In the genomic region with DNA sequence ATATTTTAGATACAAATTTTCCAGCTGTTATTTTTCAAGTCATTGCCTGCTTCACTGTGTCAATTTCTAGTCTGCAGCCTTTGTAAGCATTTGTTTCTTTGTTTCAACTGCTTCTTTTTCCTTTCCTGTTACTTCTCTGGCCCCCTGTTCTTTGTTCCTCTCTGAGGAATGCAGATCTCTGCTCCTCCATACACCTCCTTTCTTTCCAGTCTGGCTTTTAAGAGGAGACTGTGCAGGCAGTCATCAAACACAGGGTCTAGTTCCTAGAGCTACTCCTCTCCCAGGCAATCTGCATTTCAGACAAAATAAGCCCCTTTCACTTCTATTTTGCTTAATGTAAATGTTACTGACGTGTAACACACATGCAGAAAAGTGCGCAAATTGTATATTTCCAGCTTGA, we compare ENCODE assay signal across 26 cellular contexts.
DNase-seq lines count a peak whose midpoint lies in the region; FAIRE-seq and TF ChIP-seq lines count a peak whose summit lies in the region.
"Had no signal": no experiment of that assay in that cellular context is flagged by ENCODE, and none has a peak within 500 bp of the region (broad histone marks: within the 10 kb centered on the region; RNA-seq: fewer than 3 reads in every experiment).

No MANE protein-coding gene starts in this region.

- H4K8ac ChIP-seq in trophoblast cell (ENCODE audit: low read depth, low read length): no peak overlapping the region

- H3K18ac ChIP-seq in trophoblast cell (ENCODE audit: low read length): no peak overlapping the region

- H3K9me3 ChIP-seq in HUES48 (ENCODE audit: control insufficient read depth, insufficient read depth, low read length) (no peaks in the 10 kb centered on the region), endodermal cell (ENCODE audit: control insufficient read depth, low read length) (no peaks in the 10 kb centered on the region), trophoblast cell (ENCODE audit: insufficient read depth, low read depth, low read length) (no peaks in the 10 kb centered on the region), WERI-Rb-1 (ENCODE audit: severe bottlenecking) (no peaks in the 10 kb centered on the region)
- H3K9me3 ChIP-seq: A549, BE2C, HAP-1 had no signal

- peaks cover 21% of the 10 kb centered on the region for H3K4me1 Mint-ChIP-seq in endodermal cell

- peaks cover 44% of the 10 kb centered on the region for H3K27me3 Mint-ChIP-seq in endodermal cell (ENCODE audit: insufficient read depth)
- H3K27me3 Mint-ChIP-seq: CD4-positive, alpha-beta T cell had no signal

- H3K27me3 ChIP-seq in HUES48 (ENCODE audit: control insufficient read depth, insufficient read depth, low read length): peaks cover 46% of the 10 kb centered on the region
- H3K27me3 ChIP-seq in endodermal cell (ENCODE audit: control insufficient read depth, insufficient read depth, low read length, poor library complexity, severe bottlenecking): no peaks in the 10 kb centered on the region
- no peaks in the 10 kb centered on the region for H3K27me3 ChIP-seq in trophoblast cell (ENCODE audit: insufficient read depth, low read length)
- no peaks in the 10 kb centered on the region for H3K27me3 ChIP-seq in WERI-Rb-1 (ENCODE audit: insufficient read depth, low read depth, severe bottlenecking)
- H3K27me3 ChIP-seq: BE2C; BLaER1 treated with 17β-estradiol and CSF1 and Interleukin-3, amounts not matched to agents 10 nM and 100 nM had no signal

- no peak overlapping the region for H3K4me3 ChIP-seq in HUES48 (ENCODE audit: low read depth, low read length)
- no peak overlapping the region for H3K4me3 ChIP-seq in endodermal cell (ENCODE audit: low read length)
- H3K4me3 ChIP-seq in trophoblast cell (ENCODE audit: low read depth, low read length): no peak overlapping the region
- no peak overlapping the region for H3K4me3 ChIP-seq in WERI-Rb-1 (ENCODE audit: low read depth, low read length)
- H3K4me3 ChIP-seq: A549; BLaER1 treated with 17β-estradiol and CSF1 and Interleukin-3, amounts not matched to agents 10 nM and 100 nM; GM12878; HAP-1 had no signal

- H2AK5ac ChIP-seq in trophoblast cell (ENCODE audit: low read length): no peak overlapping the region

- H4K12ac ChIP-seq in trophoblast cell (ENCODE audit: low read depth, low read length): no peak overlapping the region

- H2BK12ac ChIP-seq in trophoblast cell (ENCODE audit: low read length): peak overlapping the region; percentile 38

- H3K4me2 ChIP-seq in trophoblast cell (ENCODE audit: low read length): no peak overlapping the region
- H3K4me2 ChIP-seq: A549; BLaER1 treated with 17β-estradiol and CSF1 and Interleukin-3, amounts not matched to agents 10 nM and 100 nM had no signal

- FAIRE-seq in urothelium cell line (lab: Jason Lieb, UNC): no peak
- FAIRE-seq: A549, D721Med, GM12878, H54 had no signal

- H3K9me3 Mint-ChIP-seq in endodermal cell: peaks cover 4% of the 10 kb centered on the region
- H3K9me3 Mint-ChIP-seq: CD4-positive, alpha-beta T cell; CD8-positive, alpha-beta memory T cell had no signal

- peak overlapping the region; percentile 40 for H3K14ac ChIP-seq in trophoblast cell (ENCODE audit: low read length)

- H3K36me3 ChIP-seq in HUES48 (ENCODE audit: control insufficient read depth, insufficient read depth, low read length) (no peaks in the 10 kb centered on the region), endodermal cell (ENCODE audit: control insufficient read depth, insufficient read depth, low read length) (no peaks in the 10 kb centered on the region), trophoblast cell (ENCODE audit: control insufficient read depth in 1 of 2, insufficient read depth in 2 of 2, low read length in 2 of 2) (no peaks in the 10 kb centered on the region), WERI-Rb-1 (no peaks in the 10 kb centered on the region)
- H3K36me3 ChIP-seq: BE2C; BLaER1 treated with 17β-estradiol and CSF1 and Interleukin-3, amounts not matched to agents 10 nM and 100 nM; HAP-1 had no signal

- 94 to 96% methylated on average over 2 of the region's 2 CpGs for WGBS in endodermal cell (ENCODE audit: insufficient coverage in 1 of 2, insufficient read length in 1 of 2), 2 experiments
- no CpG with 5 or more reads among the region's 2 CpGs for WGBS in trophoblast cell (ENCODE audit: extremely low coverage, insufficient coverage, insufficient read length)

- TF ChIP-seq CTCF in endodermal cell (conservative IDR thresholded peaks at IDR 0.05) (no peak), WERI-Rb-1 (IDR thresholded peaks at IDR 0.05; ENCODE audit: low read depth, low read length) (no peak)

- H2BK5ac ChIP-seq in trophoblast cell (ENCODE audit: low read depth, low read length, poor library complexity): no peak overlapping the region

- DNase-seq in endodermal cell (no peak), islet precursor cell (peak; percentile 54), trophoblast cell (no peak), urothelium cell line (ENCODE audit: low spot score) (no peak), NCI-H345 treated with DMSO at 0.1 percent for 48 hours (lab: John Stamatoyannopoulos, UW; ENCODE audit: unreplicated experiment) (no peak), WERI-Rb-1 (no peak)
- DNase-seq: 8988T; ACHN; AML-193; BE2C; CD4-positive, alpha-beta T cell; CD8-positive, alpha-beta memory T cell; DMS 273 treated with DMSO at 0.1 percent for 48 hours; DMS79; EL; GDM1; GOT3; HFFc6 had no signal

- H2AFZ ChIP-seq in trophoblast cell (ENCODE audit: insufficient read depth, low read length, poor library complexity): no peak overlapping the region

- H3K9ac ChIP-seq in HUES48 (ENCODE audit: low read depth, low read length) (no peak overlapping the region), endodermal cell (ENCODE audit: extremely low read depth, low read length, poor library complexity, severe bottlenecking) (no peak overlapping the region), trophoblast cell (ENCODE audit: low read length) (no peak overlapping the region)
- H3K9ac ChIP-seq: BLaER1 treated with 17β-estradiol and CSF1 and Interleukin-3, amounts not matched to agents 10 nM and 100 nM had no signal

- no peak overlapping the region for H3K4ac ChIP-seq in trophoblast cell (ENCODE audit: low read depth, low read length)

- no peaks in the 10 kb centered on the region for H3K36me3 Mint-ChIP-seq in endodermal cell (ENCODE audit: low read depth)
- H3K36me3 Mint-ChIP-seq: CD14-positive monocyte; CD8-positive, alpha-beta memory T cell had no signal

- H3K79me1 ChIP-seq in trophoblast cell (ENCODE audit: low read length): peaks cover 4% of the 10 kb centered on the region

- H3K27ac ChIP-seq in HUES48 (ENCODE audit: low read depth, low read length): peak overlapping the region; percentile 11
- H3K27ac ChIP-seq in endodermal cell (ENCODE audit: low read depth, low read length): peak overlapping the region; percentile 5
- H3K27ac ChIP-seq in trophoblast cell (ENCODE audit: low read depth, low read length): peak overlapping the region; percentile 30
- H3K27ac ChIP-seq in WERI-Rb-1: no peak overlapping the region
- H3K27ac ChIP-seq: A549; BLaER1 treated with 17β-estradiol and CSF1 and Interleukin-3, amounts not matched to agents 10 nM and 100 nM had no signal

- no peak overlapping the region for H3K4me3 Mint-ChIP-seq in endodermal cell
- H3K4me3 Mint-ChIP-seq: CD14-positive monocyte; CD4-positive, alpha-beta T cell; CD8-positive, alpha-beta memory T cell; HFFc6 had no signal

- peaks cover 2% of the 10 kb centered on the region for H3K79me2 ChIP-seq in trophoblast cell (ENCODE audit: control insufficient read depth, insufficient read depth, low read length, poor library complexity)

- H3K4me1 ChIP-seq in HUES48 (ENCODE audit: control insufficient read depth, insufficient read depth, low read length) (peaks cover 24% of the 10 kb centered on the region), endodermal cell (ENCODE audit: control insufficient read depth, insufficient read depth, low read length) (no peaks in the 10 kb centered on the region), trophoblast cell (ENCODE audit: control insufficient read depth in 1 of 2, insufficient read depth in 2 of 2, low read length in 2 of 2) (peaks cover 2 to 5% of the 10 kb centered on the region in 2 experiments)
- H3K4me1 ChIP-seq: A549, BE2C, HAP-1 had no signal

- H3K23ac ChIP-seq in trophoblast cell (ENCODE audit: low read length): no peak overlapping the region

- no peak overlapping the region for H3K27ac Mint-ChIP-seq in endodermal cell
- H3K27ac Mint-ChIP-seq: CD14-positive monocyte; CD4-positive, alpha-beta T cell; CD8-positive, alpha-beta memory T cell; HFFc6 had no signal

- no peak overlapping the region for H4K91ac ChIP-seq in trophoblast cell (ENCODE audit: low read depth, low read length)

- peak overlapping the region; percentile 65 for H2BK120ac ChIP-seq in trophoblast cell (ENCODE audit: insufficient read depth, low read length, poor library complexity)
